Comparison of ENCODE assay signal across 1 cellular context in genomic region chr5:696753-697152, GRCh38. TPM values are rescaled to one million over a fixed set of nuclear protein-coding genes. Genes with fewer than 3 reads are reported as not detected.
"Had no signal": no experiment of that assay in that cellular context is flagged by ENCODE, and none has a peak within 500 bp of the region (broad histone marks: within the 10 kb centered on the region; RNA-seq: fewer than 3 reads in every experiment).

No MANE protein-coding gene starts in this region.

RNA-seq across cellular contexts. Expression of gene TPPP, which starts 3.6 kb away (rescaled TPM):
- total RNA-seq: activated CD4-positive, alpha-beta T cell treated with anti-CD3 and anti-CD28 coated beads, Interleukin-2, amount 10 ng/mL, durations not matched to agents 24 days and 14 days had no signal
